ENCODE assay signal across 8 cellular contexts in genomic region chr7:92633211-92633906, GRCh38. TPM values are rescaled to one million over a fixed set of nuclear protein-coding genes. Genes with fewer than 3 reads are reported as not detected.
A peak's percentile ranks its signal among the peaks of the same experiment; 100 is the strongest.
DNase-seq lines count a peak whose midpoint lies in the region; ATAC-seq and TF ChIP-seq lines count a peak whose summit lies in the region.

No MANE protein-coding gene starts in this region.

- TF ChIP-seq CTCF in psoas muscle (IDR thresholded peaks at IDR 0.05) = no peak
- TF ChIP-seq CTCF in ovary (IDR thresholded peaks at IDR 0.05) = no peak

- H3K36me3 ChIP-seq in psoas muscle (ENCODE audit: insufficient read depth in 1 of 2, low read depth in 1 of 2) (no peaks in the 10 kb centered on the region), ovary (no peaks in the 10 kb centered on the region)

- TF ChIP-seq EP300 in ovary (IDR thresholded peaks at IDR 0.05) = no peak

- TF ChIP-seq POLR2A in ovary (IDR thresholded peaks at IDR 0.05) = no peak

- H3K4me1 ChIP-seq in psoas muscle = peaks cover 13% of the 10 kb centered on the region
- no peaks in the 10 kb centered on the region for H3K4me1 ChIP-seq in ovary (ENCODE audit: insufficient read depth)

- intact Hi-C loops in psoas muscle (cut with DNase I) (no loop called here), ovary (cut with DNase I) (no loop called here)

- DNase-seq in SHP77 (lab: John Stamatoyannopoulos, UW) (peak; percentile 16 to 30), SHP77 treated with DMSO at 0.1 percent for 48 hours (lab: John Stamatoyannopoulos, UW) (no peak), MV-4-11 (lab: John Stamatoyannopoulos, UW) (peak; percentile 99), globus pallidus (ENCODE audit: low spot score) (peak; percentile 89), psoas muscle (no peak), ovary (no peak)
- peak; percentile 8 for DNase-seq in activated gamma-delta T cell treated with anti-CD3 and anti-CD28 coated beads, Interleukin-2, amount 50 U/mL, for 16 hours (ENCODE audit: low read depth)

- H3K9me3 ChIP-seq in psoas muscle = no peaks in the 10 kb centered on the region
- H3K9me3 ChIP-seq in ovary = no peaks in the 10 kb centered on the region

- H3K27me3 ChIP-seq in psoas muscle (ENCODE audit: insufficient read depth in 3 of 3, low read length in 2 of 3) = no peaks in the 10 kb centered on the region
- no peaks in the 10 kb centered on the region for H3K27me3 ChIP-seq in ovary

- peak; percentile 64 to 89 (median 86) for ATAC-seq in psoas muscle
- no peak for ATAC-seq in HG02870 (IDR thresholded peaks at IDR 0.05; ENCODE audit: unreplicated experiment)

- no peak overlapping the region for H3K4me3 ChIP-seq in psoas muscle
- H3K4me3 ChIP-seq in ovary = no peak overlapping the region

- H3K27ac ChIP-seq in psoas muscle (peak overlapping the region; percentile 13), ovary (no peak overlapping the region)

- 0 to 3% (median 2%) methylated on average over 2 of the region's 2 CpGs for WGBS in psoas muscle, 3 donors
- 13 to 33% (median 31%) methylated on average over 2 of the region's 2 CpGs for WGBS in ovary, 3 donors

RNA-seq across cellular contexts. Expression of gene FAM133B, which starts 43.2 kb away (rescaled TPM):
- total RNA-seq in psoas muscle (10 to 100 TPM in 2 of 4 donors, 1 to 10 TPM in 2; 9.1 to 16.3 (median 11.1) TPM), ovary (10 to 100 TPM; 18.8 to 28.1 (median 23.5) TPM)
- polyA plus RNA-seq in psoas muscle (10 to 100 TPM; 16.3 to 23.1 (median 17.4) TPM), ovary (10 to 100 TPM; 17.3 to 21.2 TPM)

Comparison
In these comparisons a context has a peak if more than half of its experiments do, and no peak if none do; other contexts are left out.
1. DNase-seq: peak in SHP77 (2 of 2), MV-4-11 (single experiment), activated gamma-delta T cell treated with anti-CD3 and anti-CD28 coated beads, Interleukin-2, amount 50 U/mL, for 16 hours (single experiment) and globus pallidus (single experiment); none in SHP77 treated with DMSO at 0.1 percent for 48 hours (single experiment), psoas muscle (0 of 2) and ovary (0 of 5).